8 cellular contexts compared by ENCODE assay signal in genomic region chr12:121579190-121579791, GRCh38. TPM values are rescaled to one million over a fixed set of nuclear protein-coding genes. Genes with fewer than 3 reads are reported as not detected.
DNase-seq lines count a peak whose midpoint lies in the region; ATAC-seq and TF ChIP-seq lines count a peak whose summit lies in the region.

No MANE protein-coding gene starts in this region.

- H3K79me2 ChIP-seq in DND-41 (ENCODE audit: insufficient read depth, low read length) = peaks cover 67% of the 10 kb centered on the region

- ATAC-seq in DND-41 (ENCODE audit: insufficient read depth, low read depth) = peak; percentile 51
- no peak for ATAC-seq in HG02885 (IDR thresholded peaks at IDR 0.05; ENCODE audit: poor library complexity, unreplicated experiment)
- no peak for ATAC-seq in GM21528 (IDR thresholded peaks at IDR 0.05; ENCODE audit: low FRiP score, unreplicated experiment)

- peak overlapping the region; percentile 64 for H3K4me2 ChIP-seq in DND-41 (ENCODE audit: insufficient read depth, low read length)

- no peaks in the 10 kb centered on the region for H4K20me1 ChIP-seq in DND-41 (ENCODE audit: insufficient read depth, low read length)

- intact Hi-C loops in activated T-helper 2 cell treated with anti-CD3 and anti-CD28 coated beads, Interferon-gamma antibody, Interleukin-2, Interleukin-4, amounts not matched to agents 10 μg/mL and 5 μg/mL and 100 μg/mL, durations not matched to agents 14 hours and 24 hours and 36 hours (cut with micrococcal nuclease) = loop anchor here (1.0 kb wide), 1 partner anchor 48 kb away; no protein-coding TSS in a partner anchor

- H3K27ac Mint-ChIP-seq in activated T-helper 2 cell treated with anti-CD3 and anti-CD28 coated beads, Interferon-gamma antibody, Interleukin-2, Interleukin-4, amounts not matched to agents 10 μg/mL and 5 μg/mL and 100 μg/mL, durations not matched to agents 14 hours and 24 hours and 36 hours = peak overlapping the region; percentile 99

- peak overlapping the region; percentile 53 to 79 for H3K4me3 ChIP-seq in DND-41 (ENCODE audit: low read depth in 1 of 2, low read length in 2 of 2)
- peak overlapping the region; percentile 68 for H3K4me3 ChIP-seq in fibroblast of the aortic adventitia (ENCODE audit: low read depth, low read length)
- H3K4me3 ChIP-seq in neutrophil (ENCODE audit: low read depth in 1 of 2, low read length in 1 of 2) = peak overlapping the region; percentile 67 to 83

- peak overlapping the region; percentile 98 for H3K4me3 Mint-ChIP-seq in activated T-helper 2 cell treated with anti-CD3 and anti-CD28 coated beads, Interferon-gamma antibody, Interleukin-2, Interleukin-4, amounts not matched to agents 10 μg/mL and 5 μg/mL and 100 μg/mL, durations not matched to agents 14 hours and 24 hours and 36 hours (ENCODE audit: low read depth)

- no peaks in the 10 kb centered on the region for H3K27me3 Mint-ChIP-seq in activated T-helper 2 cell treated with anti-CD3 and anti-CD28 coated beads, Interferon-gamma antibody, Interleukin-2, Interleukin-4, amounts not matched to agents 10 μg/mL and 5 μg/mL and 100 μg/mL, durations not matched to agents 14 hours and 24 hours and 36 hours (ENCODE audit: low read depth)

- H3K27ac ChIP-seq in DND-41 (ENCODE audit: low read length) (peak overlapping the region; percentile 95), neutrophil (no peak overlapping the region)

- no peak for TF ChIP-seq CTCF in DND-41 (IDR thresholded peaks at IDR 0.05; ENCODE audit: borderline replicate concordance, extremely low read depth, low read length, poor library complexity, severe bottlenecking)
- no peak for TF ChIP-seq CTCF in fibroblast of the aortic adventitia (IDR thresholded peaks at IDR 0.05; ENCODE audit: insufficient read depth, low read length)
- TF ChIP-seq CTCF in neutrophil (IDR thresholded peaks at IDR 0.05) = no peak

- DNase-seq in DND-41 = peak; percentile 70
- peak; percentile 32 for DNase-seq in M059J (ENCODE audit: low read depth)
- DNase-seq in activated T-helper 2 cell treated with anti-CD3 and anti-CD28 coated beads, Interferon-gamma antibody, Interleukin-2, Interleukin-4, amounts not matched to agents 10 μg/mL and 5 μg/mL and 100 μg/mL, durations not matched to agents 14 hours and 24 hours and 36 hours (ENCODE audit: low spot score) = peak; percentile 21
- no peak for DNase-seq in fibroblast of the aortic adventitia (ENCODE audit: low read depth)
- DNase-seq in hepatic stellate cell (ENCODE audit: low spot score) = no peak

- H3K9me3 Mint-ChIP-seq in activated T-helper 2 cell treated with anti-CD3 and anti-CD28 coated beads, Interferon-gamma antibody, Interleukin-2, Interleukin-4, amounts not matched to agents 10 μg/mL and 5 μg/mL and 100 μg/mL, durations not matched to agents 14 hours and 24 hours and 36 hours = no peaks in the 10 kb centered on the region

- peaks cover 31% of the 10 kb centered on the region for H3K4me1 Mint-ChIP-seq in activated T-helper 2 cell treated with anti-CD3 and anti-CD28 coated beads, Interferon-gamma antibody, Interleukin-2, Interleukin-4, amounts not matched to agents 10 μg/mL and 5 μg/mL and 100 μg/mL, durations not matched to agents 14 hours and 24 hours and 36 hours (ENCODE audit: low read depth)

- H3K9me3 ChIP-seq in DND-41 (ENCODE audit: insufficient read depth, low read length, severe bottlenecking) (no peaks in the 10 kb centered on the region), neutrophil (no peaks in the 10 kb centered on the region)

- peaks cover 19% of the 10 kb centered on the region for H3K36me3 Mint-ChIP-seq in activated T-helper 2 cell treated with anti-CD3 and anti-CD28 coated beads, Interferon-gamma antibody, Interleukin-2, Interleukin-4, amounts not matched to agents 10 μg/mL and 5 μg/mL and 100 μg/mL, durations not matched to agents 14 hours and 24 hours and 36 hours (ENCODE audit: low read depth)

- peaks cover 23% of the 10 kb centered on the region for H3K36me3 ChIP-seq in DND-41 (ENCODE audit: insufficient read depth, low read length)
- H3K36me3 ChIP-seq in neutrophil = no peaks in the 10 kb centered on the region

- peak overlapping the region; percentile 71 for H2AFZ ChIP-seq in DND-41 (ENCODE audit: low read depth, low read length)

- H3K4me1 ChIP-seq in DND-41 (ENCODE audit: insufficient read depth, low read length) (peaks cover 56% of the 10 kb centered on the region), neutrophil (ENCODE audit: control insufficient read depth in 1 of 2, insufficient read depth in 1 of 2, low read depth in 1 of 2, low read length in 1 of 2) (peaks cover 25 to 34% of the 10 kb centered on the region in 2 experiments)

- H3K27me3 ChIP-seq in DND-41 (ENCODE audit: insufficient read depth, low read length, poor library complexity) (no peaks in the 10 kb centered on the region), neutrophil (peaks cover 52% of the 10 kb centered on the region)

- peak overlapping the region; percentile 90 for H3K9ac ChIP-seq in DND-41 (ENCODE audit: low read depth, low read length)

RNA-seq across cellular contexts. Expression of gene KDM2B, which starts 1.5 kb away (rescaled TPM):
- total RNA-seq in M059J (2014; rRNA removed; shearing (Covaris generic)) = 17.0 and 30.1 TPM in 2 replicates
- 56.2 and 59.3 TPM in 2 replicates for total RNA-seq in activated T-helper 2 cell treated with anti-CD3 and anti-CD28 coated beads, Interferon-gamma antibody, Interleukin-2, Interleukin-4, amounts not matched to agents 10 μg/mL and 5 μg/mL and 100 μg/mL, durations not matched to agents 14 hours and 24 hours and 36 hours
- 26.8 and 29.8 TPM in 2 replicates for total RNA-seq in fibroblast of the aortic adventitia (ENCODE audit: low replicate concordance)

RNA-seq across cellular contexts. Expression of gene ORAI1, which starts 47.0 kb away (rescaled TPM):
- 18.1 and 20.6 TPM in 2 replicates for total RNA-seq in M059J (2014; rRNA removed; shearing (Covaris generic))
- 47.6 and 52.6 TPM in 2 replicates for total RNA-seq in activated T-helper 2 cell treated with anti-CD3 and anti-CD28 coated beads, Interferon-gamma antibody, Interleukin-2, Interleukin-4, amounts not matched to agents 10 μg/mL and 5 μg/mL and 100 μg/mL, durations not matched to agents 14 hours and 24 hours and 36 hours
- 1.1 and 13.4 TPM in 2 replicates for total RNA-seq in fibroblast of the aortic adventitia (ENCODE audit: low replicate concordance)

Comparison
In these comparisons a context has a peak if more than half of its experiments do, and no peak if none do; other contexts are left out.
1. DNase-seq: peak in DND-41 (single experiment), M059J (single experiment) and activated T-helper 2 cell treated with anti-CD3 and anti-CD28 coated beads, Interferon-gamma antibody, Interleukin-2, Interleukin-4, amounts not matched to agents 10 μg/mL and 5 μg/mL and 100 μg/mL, durations not matched to agents 14 hours and 24 hours and 36 hours (single experiment); none in fibroblast of the aortic adventitia (single experiment) and hepatic stellate cell (single experiment).
2. Peak in every context shown above with its lines, with median percentiles within 50 percentile points of each other: H3K4me3 ChIP-seq.